Comparison of ENCODE assay signal across 8 cellular contexts in genomic region chr2:61993422-61994024, GRCh38.
DNase-seq lines count a peak whose midpoint lies in the region; ATAC-seq and TF ChIP-seq lines count a peak whose summit lies in the region.

No MANE protein-coding gene starts in this region.

- H3K36me3 ChIP-seq in adipocyte (ENCODE audit: control insufficient read depth, insufficient read depth, low read length, severe bottlenecking), result no peaks in the 10 kb centered on the region
- H3K36me3 ChIP-seq in right atrium auricular region, result no peaks in the 10 kb centered on the region

- no peaks in the 10 kb centered on the region for H3K36me3 Mint-ChIP-seq in stimulated activated effector memory CD8-positive, alpha-beta T cell treated with anti-CD3 and anti-CD28 coated beads, Interleukin-12 subunit alpha, Interleukin-12 subunit beta, amount 100 ng/mL, for 72 hours

- no peaks in the 10 kb centered on the region for H3K9me3 ChIP-seq in adipocyte (ENCODE audit: control insufficient read depth, low read length)
- peaks cover 0 to 1% of the 10 kb centered on the region in 2 donors for H3K9me3 ChIP-seq in right atrium auricular region

- H3K9ac ChIP-seq in adipocyte (ENCODE audit: low read length), result no peak overlapping the region

- H3K9me3 Mint-ChIP-seq in stimulated activated effector memory CD8-positive, alpha-beta T cell treated with anti-CD3 and anti-CD28 coated beads, Interleukin-12 subunit alpha, Interleukin-12 subunit beta, amount 100 ng/mL, for 72 hours, result no peaks in the 10 kb centered on the region

- H3K4me1 ChIP-seq in adipocyte (ENCODE audit: control insufficient read depth, insufficient read depth, low read length) (no peaks in the 10 kb centered on the region), right atrium auricular region (peaks cover 0 to 18% of the 10 kb centered on the region in 2 donors)

- H3K4me3 ChIP-seq in adipocyte (ENCODE audit: low read length), result no peak overlapping the region
- no peak overlapping the region for H3K4me3 ChIP-seq in right atrium auricular region

- H3K27me3 ChIP-seq in adipocyte (replicated peaks; ENCODE audit: control insufficient read depth, insufficient read depth, low read length), result no peaks in the 10 kb centered on the region
- no peaks in the 10 kb centered on the region for H3K27me3 ChIP-seq in right atrium auricular region

- H3K27ac ChIP-seq in right atrium auricular region, result no peak overlapping the region

- DNase-seq in COLO668 (lab: John Stamatoyannopoulos, UW; ENCODE audit: unreplicated experiment), result peak; percentile 22
- DNase-seq in GM20000 (ENCODE audit: low spot score), result peak; percentile 51
- DNase-seq in NCI-H2196 (lab: John Stamatoyannopoulos, UW; ENCODE audit: unreplicated experiment), result peak; percentile 31
- DNase-seq in adipocyte (ENCODE audit: low read depth), result peak; percentile 70
- no peak for DNase-seq in right atrium auricular region (ENCODE audit: low spot score)
- DNase-seq in stimulated activated effector memory CD8-positive, alpha-beta T cell treated with anti-CD3 and anti-CD28 coated beads, Interleukin-12 subunit alpha, Interleukin-12 subunit beta, amount 100 ng/mL, for 72 hours (ENCODE audit: low spot score in 2 of 2), result no peak
- no peak for DNase-seq in stimulated activated CD4-positive, alpha-beta T cell treated with anti-CD3 and anti-CD28 coated beads, Interleukin-12 subunit alpha, Interleukin-12 subunit beta, amount 100 ng/mL, for 4 hours

- ATAC-seq in stimulated activated effector memory CD8-positive, alpha-beta T cell treated with anti-CD3 and anti-CD28 coated beads, Interleukin-12 subunit alpha, Interleukin-12 subunit beta, amount 100 ng/mL, for 72 hours, result peak; percentile 46
- no peak for ATAC-seq in GM21360 (IDR thresholded peaks at IDR 0.05; ENCODE audit: unreplicated experiment)

- peaks cover 7% of the 10 kb centered on the region for H3K4me1 Mint-ChIP-seq in stimulated activated effector memory CD8-positive, alpha-beta T cell treated with anti-CD3 and anti-CD28 coated beads, Interleukin-12 subunit alpha, Interleukin-12 subunit beta, amount 100 ng/mL, for 72 hours

- TF ChIP-seq CTCF in GM20000 (IDR thresholded peaks at IDR 0.05; ENCODE audit: extremely low read depth, missing control alignments) (peak; percentile 71), right atrium auricular region (IDR thresholded peaks at IDR 0.05) (peak; percentile 53 to 76)

- no peak overlapping the region for H3K4me3 Mint-ChIP-seq in stimulated activated effector memory CD8-positive, alpha-beta T cell treated with anti-CD3 and anti-CD28 coated beads, Interleukin-12 subunit alpha, Interleukin-12 subunit beta, amount 100 ng/mL, for 72 hours

- no peak overlapping the region for H3K27ac Mint-ChIP-seq in stimulated activated effector memory CD8-positive, alpha-beta T cell treated with anti-CD3 and anti-CD28 coated beads, Interleukin-12 subunit alpha, Interleukin-12 subunit beta, amount 100 ng/mL, for 72 hours

Comparison
In these comparisons a context has a peak if more than half of its experiments do, and no peak if none do; other contexts are left out.
1. DNase-seq: peak in COLO668 (single experiment), GM20000 (single experiment), NCI-H2196 (single experiment) and adipocyte (single experiment); none in right atrium auricular region (single experiment), stimulated activated effector memory CD8-positive, alpha-beta T cell treated with anti-CD3 and anti-CD28 coated beads, Interleukin-12 subunit alpha, Interleukin-12 subunit beta, amount 100 ng/mL, for 72 hours (0 of 2) and stimulated activated CD4-positive, alpha-beta T cell treated with anti-CD3 and anti-CD28 coated beads, Interleukin-12 subunit alpha, Interleukin-12 subunit beta, amount 100 ng/mL, for 4 hours (single experiment).